14 cellular contexts compared by ENCODE assay signal in genomic region chr12:62679569-62679968, GRCh38.
"Had no signal": no experiment of that assay in that cellular context is flagged by ENCODE, and none has a peak within 500 bp of the region (broad histone marks: within the 10 kb centered on the region; RNA-seq: fewer than 3 reads in every experiment).

No MANE protein-coding gene starts in this region.

- H3K4me1 Mint-ChIP-seq: activated CD4-positive, alpha-beta T cell treated with anti-CD3 and anti-CD28 coated beads for 36 hours; immature natural killer cell had no signal

- H3K4me3 Mint-ChIP-seq: activated CD4-positive, alpha-beta T cell treated with anti-CD3 and anti-CD28 coated beads for 36 hours; activated T-helper 1 cell treated with anti-CD3 and anti-CD28 coated beads, Interleukin-12 subunit alpha, Interleukin-12 subunit beta, Interleukin-2, Interleukin-4 antibody, amounts not matched to agents 30 ng/mL and 10 ng/mL and 1 ng/mL, durations not matched to agents 14 hours and 24 hours and 36 hours; naive thymus-derived CD8-positive, alpha-beta T cell had no signal

- H3K9me3 Mint-ChIP-seq: immature natural killer cell had no signal

- H3K27ac Mint-ChIP-seq: activated CD4-positive, alpha-beta T cell treated with anti-CD3 and anti-CD28 coated beads for 36 hours; activated T-helper 1 cell treated with anti-CD3 and anti-CD28 coated beads, Interleukin-12 subunit alpha, Interleukin-12 subunit beta, Interleukin-2, Interleukin-4 antibody, amounts not matched to agents 30 ng/mL and 10 ng/mL and 1 ng/mL, durations not matched to agents 14 hours and 24 hours and 36 hours; immature natural killer cell had no signal

- ATAC-seq: activated CD4-positive, alpha-beta T cell treated with anti-CD3 and anti-CD28 coated beads for 36 hours; activated naive CD4-positive, alpha-beta T cell treated with anti-CD3 and anti-CD28 coated beads, Interleukin-2, amount 50 U/mL, for 72 hours; heart right ventricle; naive thymus-derived CD8-positive, alpha-beta T cell had no signal

- H3K36me3 Mint-ChIP-seq: activated naive CD4-positive, alpha-beta T cell treated with anti-CD3 and anti-CD28 coated beads, Interleukin-2, amount 50 U/mL, for 72 hours; immature natural killer cell; naive thymus-derived CD8-positive, alpha-beta T cell had no signal

- DNase-seq: activated CD4-positive, alpha-beta T cell treated with anti-CD3 and anti-CD28 coated beads for 36 hours; activated CD4-positive, alpha-beta T cell treated with anti-CD3 and anti-CD28 coated beads, Interleukin-2, amount 50 U/mL, for 48 hours; activated gamma-delta T cell treated with Interleukin-2 at 50 U/mL for 16 hours; adrenal gland; erythroblast; heart right ventricle; immature natural killer cell; naive thymus-derived CD8-positive, alpha-beta T cell; spleen; stimulated activated naive CD4-positive, alpha-beta T cell; SW 1271; T-helper 2 cell had no signal
